Comparison of ENCODE assay signal across 16 cellular contexts in the genomic region with DNA sequence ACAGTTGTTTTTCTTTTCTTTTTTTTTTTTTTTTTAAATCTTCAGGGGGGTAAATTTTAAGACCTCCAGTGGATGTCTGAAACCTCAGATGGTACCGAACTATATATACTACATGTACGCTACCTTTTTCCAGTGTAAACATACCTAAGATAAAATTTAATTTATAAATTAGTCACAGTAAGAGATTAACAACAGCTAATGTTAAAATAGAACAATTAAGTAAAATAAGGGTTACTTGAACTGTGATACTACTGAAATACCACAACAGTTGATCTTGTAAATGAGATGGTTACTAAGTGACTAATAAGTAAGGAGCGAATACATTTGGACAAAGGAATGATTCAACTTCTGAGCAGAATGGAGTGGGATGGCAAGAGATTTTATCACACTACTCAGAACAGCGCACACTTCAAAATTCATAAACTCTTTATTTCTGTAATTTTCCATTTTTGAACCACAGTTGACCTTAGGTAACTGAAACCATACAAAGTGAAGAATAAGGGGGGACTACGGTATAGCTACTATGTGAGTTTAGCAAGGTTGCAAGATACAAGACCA.
DNase-seq lines count a peak whose midpoint lies in the region; ATAC-seq, FAIRE-seq and TF ChIP-seq lines count a peak whose summit lies in the region.
"Had no signal": no experiment of that assay in that cellular context is flagged by ENCODE, and none has a peak within 500 bp of the region (broad histone marks: within the 10 kb centered on the region; RNA-seq: fewer than 3 reads in every experiment).

No MANE protein-coding gene starts in this region.

- no peaks in the 10 kb centered on the region for H3K36me3 ChIP-seq in adipocyte (ENCODE audit: control insufficient read depth, insufficient read depth, low read length, severe bottlenecking)
- H3K36me3 ChIP-seq: adrenal gland, heart right ventricle, neural progenitor cell had no signal

- TF ChIP-seq CTCF in HFF-Myc (IDR thresholded peaks at IDR 0.05; ENCODE audit: low read depth, low read length, missing control alignments) (no peak), fibroblast of villous mesenchyme (IDR thresholded peaks at IDR 0.05; ENCODE audit: insufficient read depth, low read depth, low read length) (no peak)

- intact Hi-C loops in posterior cingulate gyrus (cut with DNase I) = no loop called here

- H3K9ac ChIP-seq in adipocyte (ENCODE audit: low read length) = no peak overlapping the region
- H3K9ac ChIP-seq: neural progenitor cell had no signal

- H3K9me3 ChIP-seq in adipocyte (ENCODE audit: control insufficient read depth, low read length) = peaks cover 3% of the 10 kb centered on the region
- H3K9me3 ChIP-seq: adrenal gland had no signal

- FAIRE-seq in urothelium cell line (lab: Jason Lieb, UNC) = no peak

- H3K4me1 ChIP-seq in adipocyte (ENCODE audit: control insufficient read depth, insufficient read depth, low read length) = no peaks in the 10 kb centered on the region
- H3K4me1 ChIP-seq: adrenal gland, heart right ventricle, neural progenitor cell had no signal

- no peak overlapping the region for H3K4me3 ChIP-seq in HFF-Myc (replicated peaks; ENCODE audit: low read depth, low read length)
- no peak overlapping the region for H3K4me3 ChIP-seq in adipocyte (ENCODE audit: low read length)
- H3K4me3 ChIP-seq in fibroblast of villous mesenchyme (ENCODE audit: low read depth, low read length) = no peak overlapping the region
- H3K4me3 ChIP-seq: adrenal gland, heart right ventricle, neural progenitor cell had no signal

- H3K27me3 ChIP-seq in adipocyte (replicated peaks; ENCODE audit: control insufficient read depth, insufficient read depth, low read length) = no peaks in the 10 kb centered on the region
- H3K27me3 ChIP-seq: adrenal gland, heart right ventricle, neural progenitor cell had no signal

- DNase-seq in HFF-Myc (ENCODE audit: extremely low read depth, low read depth) (peak; percentile 44), adipocyte (ENCODE audit: low read depth) (peak; percentile 75), fibroblast of villous mesenchyme (ENCODE audit: low read depth) (peak; percentile 52), urothelium cell line (ENCODE audit: low spot score) (peak; percentile 44), posterior cingulate gyrus (no peak), erythroblast (lab: John Stamatoyannopoulos, UW) (no peak)
- DNase-seq: activated CD4-positive, alpha-beta T cell treated with anti-CD3 and anti-CD28 coated beads for 4 hours; activated T-cell treated with anti-CD3 and anti-CD28 coated beads, Interleukin-2, amount 50 U/mL, for 1 hour; adrenal gland; DMS 273 treated with DMSO at 0.1 percent for 48 hours; heart right ventricle; NCI-H1092; stimulated activated CD4-positive, alpha-beta T cell treated with anti-CD3 and anti-CD28 coated beads, Interleukin-12 subunit alpha, Interleukin-12 subunit beta, amount 100 ng/mL, for 4 hours; T-helper 2 cell had no signal

- ATAC-seq in HG03565 (IDR thresholded peaks at IDR 0.05; ENCODE audit: unreplicated experiment) = no peak
- ATAC-seq: heart right ventricle had no signal

- TF ChIP-seq POLR2A in erythroblast (IDR thresholded peaks at IDR 0.05; ENCODE audit: low read length) = no peak

Comparison
In these comparisons a context has a peak if more than half of its experiments do, and no peak if none do; other contexts are left out.
1. DNase-seq: peak in HFF-Myc (single experiment), adipocyte (single experiment), fibroblast of villous mesenchyme (single experiment) and urothelium cell line (single experiment); none in posterior cingulate gyrus (0 of 10) and erythroblast (0 of 2).